1 cellular context compared by ENCODE assay signal in genomic region chr11:9384535-9385287, GRCh38.
A peak's percentile ranks its signal among the peaks of the same experiment; 100 is the strongest.
TF ChIP-seq lines count a peak whose summit lies in the region.

Gene IPO7, plus strand, starts transcription at chr11:9384652. Its CDS starts 112 bp downstream, at chr11:9384764.

TF ChIP-seq in K562, 482 proteins besides CTCF, POLR2A, EP300 and RAD21 (continued from another document and continues in another):
- TF ChIP-seq ZNF764 (CRISPR knock-in tag; IDR thresholded peaks at IDR 0.05; ENCODE audit: low read depth) = no peak
- no peak for TF ChIP-seq HIVEP1 (CRISPR knock-in tag; IDR thresholded peaks at IDR 0.05)
- no peak for TF ChIP-seq NFIX (CRISPR knock-in tag; IDR thresholded peaks at IDR 0.05; ENCODE audit: low read depth)
- TF ChIP-seq FOS (IDR thresholded peaks at IDR 0.05; ENCODE audit: extremely low read depth, insufficient read length) = no peak
- TF ChIP-seq, protein P1, sequence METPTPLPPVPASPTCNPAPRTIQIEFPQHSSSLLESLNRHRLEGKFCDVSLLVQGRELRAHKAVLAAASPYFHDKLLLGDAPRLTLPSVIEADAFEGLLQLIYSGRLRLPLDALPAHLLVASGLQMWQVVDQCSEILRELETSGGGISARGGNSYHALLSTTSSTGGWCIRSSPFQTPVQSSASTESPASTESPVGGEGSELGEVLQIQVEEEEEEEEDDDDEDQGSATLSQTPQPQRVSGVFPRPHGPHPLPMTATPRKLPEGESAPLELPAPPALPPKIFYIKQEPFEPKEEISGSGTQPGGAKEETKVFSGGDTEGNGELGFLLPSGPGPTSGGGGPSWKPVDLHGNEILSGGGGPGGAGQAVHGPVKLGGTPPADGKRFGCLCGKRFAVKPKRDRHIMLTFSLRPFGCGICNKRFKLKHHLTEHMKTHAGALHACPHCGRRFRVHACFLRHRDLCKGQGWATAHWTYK (CRISPR knock-in tag; IDR thresholded peaks at IDR 0.05) = peak; percentile 70; the same call in 1 of the 2 replicates
- peak; percentile 45; the same call in 1 of the 2 replicates for TF ChIP-seq SIN3B (IDR thresholded peaks at IDR 0.05; ENCODE audit: low read depth)
- no peak for TF ChIP-seq WHSC1 (IDR thresholded peaks at IDR 0.05; ENCODE audit: low read length)
- peak; percentile 71 for TF ChIP-seq MTA3 (IDR thresholded peaks at IDR 0.05; ENCODE audit: borderline replicate concordance)
- no peak for TF ChIP-seq ARID3A (IDR thresholded peaks at IDR 0.05; ENCODE audit: borderline replicate concordance, low read depth, low read length)
- TF ChIP-seq ZNF224 (CRISPR knock-in tag; IDR thresholded peaks at IDR 0.05) = no peak
- TF ChIP-seq, protein P2, sequence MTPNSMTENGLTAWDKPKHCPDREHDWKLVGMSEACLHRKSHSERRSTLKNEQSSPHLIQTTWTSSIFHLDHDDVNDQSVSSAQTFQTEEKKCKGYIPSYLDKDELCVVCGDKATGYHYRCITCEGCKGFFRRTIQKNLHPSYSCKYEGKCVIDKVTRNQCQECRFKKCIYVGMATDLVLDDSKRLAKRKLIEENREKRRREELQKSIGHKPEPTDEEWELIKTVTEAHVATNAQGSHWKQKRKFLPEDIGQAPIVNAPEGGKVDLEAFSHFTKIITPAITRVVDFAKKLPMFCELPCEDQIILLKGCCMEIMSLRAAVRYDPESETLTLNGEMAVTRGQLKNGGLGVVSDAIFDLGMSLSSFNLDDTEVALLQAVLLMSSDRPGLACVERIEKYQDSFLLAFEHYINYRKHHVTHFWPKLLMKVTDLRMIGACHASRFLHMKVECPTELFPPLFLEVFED (CRISPR knock-in tag; conservative IDR thresholded peaks at IDR 0.05) = no peak
- 0 out of 2 replicates have a peak, but pooled peaks have one; percentile 17 for TF ChIP-seq ZNF124 (CRISPR knock-in tag; IDR thresholded peaks at IDR 0.05)
- TF ChIP-seq KLF13 (tag; IDR thresholded peaks at IDR 0.05; ENCODE audit: borderline replicate concordance, low read depth) = no peak
- peak in 1 of 2 experiments; percentile 79; a peak in 2 of 4 replicates for TF ChIP-seq HDAC1 (IDR thresholded peaks at IDR 0.05)
- TF ChIP-seq PYGO2 (tag; IDR thresholded peaks at IDR 0.05) = no peak
- peak; percentile 96 for TF ChIP-seq ZBTB40 (IDR thresholded peaks at IDR 0.05)
- TF ChIP-seq ZBTB40 (CRISPR knock-in tag; IDR thresholded peaks at IDR 0.05) = no peak
- TF ChIP-seq ZNF695 (CRISPR knock-in tag; IDR thresholded peaks at IDR 0.05) = no peak
- TF ChIP-seq, protein P3, sequence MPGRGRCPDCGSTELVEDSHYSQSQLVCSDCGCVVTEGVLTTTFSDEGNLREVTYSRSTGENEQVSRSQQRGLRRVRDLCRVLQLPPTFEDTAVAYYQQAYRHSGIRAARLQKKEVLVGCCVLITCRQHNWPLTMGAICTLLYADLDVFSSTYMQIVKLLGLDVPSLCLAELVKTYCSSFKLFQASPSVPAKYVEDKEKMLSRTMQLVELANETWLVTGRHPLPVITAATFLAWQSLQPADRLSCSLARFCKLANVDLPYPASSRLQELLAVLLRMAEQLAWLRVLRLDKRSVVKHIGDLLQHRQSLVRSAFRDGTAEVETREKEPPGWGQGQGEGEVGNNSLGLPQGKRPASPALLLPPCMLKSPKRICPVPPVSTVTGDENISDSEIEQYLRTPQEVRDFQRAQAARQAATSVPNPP (IDR thresholded peaks at IDR 0.05; ENCODE audit: borderline replicate concordance, insufficient read depth, insufficient read length) = no peak
- TF ChIP-seq HDGF (IDR thresholded peaks at IDR 0.05) = no peak
- TF ChIP-seq FOXP1 (CRISPR knock-in tag; IDR thresholded peaks at IDR 0.05) = no peak
- no peak for TF ChIP-seq GATAD2A (IDR thresholded peaks at IDR 0.05)
- TF ChIP-seq HEY1 (CRISPR knock-in tag; IDR thresholded peaks at IDR 0.05; ENCODE audit: borderline replicate concordance) = no peak
- TF ChIP-seq NCOA6 (IDR thresholded peaks at IDR 0.05) = no peak
- TF ChIP-seq ZNF232 (CRISPR knock-in tag; IDR thresholded peaks at IDR 0.05) = peak; percentile 90; the same call in 1 of the 2 replicates
- TF ChIP-seq, protein P4, sequence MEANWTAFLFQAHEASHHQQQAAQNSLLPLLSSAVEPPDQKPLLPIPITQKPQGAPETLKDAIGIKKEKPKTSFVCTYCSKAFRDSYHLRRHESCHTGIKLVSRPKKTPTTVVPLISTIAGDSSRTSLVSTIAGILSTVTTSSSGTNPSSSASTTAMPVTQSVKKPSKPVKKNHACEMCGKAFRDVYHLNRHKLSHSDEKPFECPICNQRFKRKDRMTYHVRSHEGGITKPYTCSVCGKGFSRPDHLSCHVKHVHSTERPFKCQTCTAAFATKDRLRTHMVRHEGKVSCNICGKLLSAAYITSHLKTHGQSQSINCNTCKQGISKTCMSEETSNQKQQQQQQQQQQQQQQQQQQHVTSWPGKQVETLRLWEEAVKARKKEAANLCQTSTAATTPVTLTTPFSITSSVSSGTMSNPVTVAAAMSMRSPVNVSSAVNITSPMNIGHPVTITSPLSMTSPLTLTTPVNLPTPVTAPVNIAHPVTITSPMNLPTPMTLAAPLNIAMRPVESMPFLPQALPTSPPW (CRISPR knock-in tag; IDR thresholded peaks at IDR 0.05) = peak; percentile 66
- TF ChIP-seq SMARCA4 (IDR thresholded peaks at IDR 0.05) = no peak
- TF ChIP-seq, protein P5, sequence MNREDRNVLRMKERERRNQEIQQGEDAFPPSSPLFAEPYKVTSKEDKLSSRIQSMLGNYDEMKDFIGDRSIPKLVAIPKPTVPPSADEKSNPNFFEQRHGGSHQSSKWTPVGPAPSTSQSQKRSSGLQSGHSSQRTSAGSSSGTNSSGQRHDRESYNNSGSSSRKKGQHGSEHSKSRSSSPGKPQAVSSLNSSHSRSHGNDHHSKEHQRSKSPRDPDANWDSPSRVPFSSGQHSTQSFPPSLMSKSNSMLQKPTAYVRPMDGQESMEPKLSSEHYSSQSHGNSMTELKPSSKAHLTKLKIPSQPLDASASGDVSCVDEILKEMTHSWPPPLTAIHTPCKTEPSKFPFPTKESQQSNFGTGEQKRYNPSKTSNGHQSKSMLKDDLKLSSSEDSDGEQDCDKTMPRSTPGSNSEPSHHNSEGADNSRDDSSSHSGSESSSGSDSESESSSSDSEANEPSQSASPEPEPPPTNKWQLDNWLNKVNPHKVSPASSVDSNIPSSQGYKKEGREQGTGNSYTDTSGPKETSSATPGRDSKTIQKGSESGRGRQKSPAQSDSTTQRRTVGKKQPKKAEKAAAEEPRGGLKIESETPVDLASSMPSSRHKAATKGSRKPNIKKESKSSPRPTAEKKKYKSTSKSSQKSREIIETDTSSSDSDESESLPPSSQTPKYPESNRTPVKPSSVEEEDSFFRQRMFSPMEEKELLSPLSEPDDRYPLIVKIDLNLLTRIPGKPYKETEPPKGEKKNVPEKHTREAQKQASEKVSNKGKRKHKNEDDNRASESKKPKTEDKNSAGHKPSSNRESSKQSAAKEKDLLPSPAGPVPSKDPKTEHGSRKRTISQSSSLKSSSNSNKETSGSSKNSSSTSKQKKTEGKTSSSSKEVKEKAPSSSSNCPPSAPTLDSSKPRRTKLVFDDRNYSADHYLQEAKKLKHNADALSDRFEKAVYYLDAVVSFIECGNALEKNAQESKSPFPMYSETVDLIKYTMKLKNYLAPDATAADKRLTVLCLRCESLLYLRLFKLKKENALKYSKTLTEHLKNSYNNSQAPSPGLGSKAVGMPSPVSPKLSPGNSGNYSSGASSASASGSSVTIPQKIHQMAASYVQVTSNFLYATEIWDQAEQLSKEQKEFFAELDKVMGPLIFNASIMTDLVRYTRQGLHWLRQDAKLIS (CRISPR knock-in tag; IDR thresholded peaks at IDR 0.05) = no peak
- no peak for TF ChIP-seq MTA2 (IDR thresholded peaks at IDR 0.05; ENCODE audit: low read depth)
- no peak for TF ChIP-seq ZFP30 (CRISPR knock-in tag; IDR thresholded peaks at IDR 0.05; ENCODE audit: borderline replicate concordance)
- no peak for TF ChIP-seq ZKSCAN3 (CRISPR knock-in tag; IDR thresholded peaks at IDR 0.05)
- no peak for TF ChIP-seq ZEB2 (IDR thresholded peaks at IDR 0.05)
- TF ChIP-seq DMBX1 (CRISPR knock-in tag; IDR thresholded peaks at IDR 0.05; ENCODE audit: borderline replicate concordance) = no peak
- peak in 1 of 2 experiments; percentile 76; a peak in 2 of 4 replicates for TF ChIP-seq KDM4B (IDR thresholded peaks at IDR 0.05; ENCODE audit: borderline replicate concordance in 2 of 2, low read depth in 1 of 2)
- TF ChIP-seq ZBTB49 (CRISPR knock-in tag; IDR thresholded peaks at IDR 0.05; ENCODE audit: borderline replicate concordance) = no peak
- no peak for TF ChIP-seq KHSRP (IDR thresholded peaks at IDR 0.05)
- TF ChIP-seq ZNF12 (CRISPR knock-in tag; IDR thresholded peaks at IDR 0.05) = no peak; the same call in 1 of the 2 replicates
